In genomic region chr10:125225051-125225450, GRCh38 we compare ENCODE assay signal across 22 cellular contexts.
"Had no signal": no experiment of that assay in that cellular context is flagged by ENCODE, and none has a peak within 500 bp of the region (broad histone marks: within the 10 kb centered on the region; RNA-seq: fewer than 3 reads in every experiment).

No MANE protein-coding gene starts in this region.

- H3K9ac ChIP-seq: KMS-11, SK-N-SH had no signal

- H3K9me3 ChIP-seq: SK-N-SH had no signal

- DNase-seq: Kasumi-1, MM.1S, NCI-H1092 treated with DMSO at 0.1 percent for 48 hours, NCI-H1436, NCI-H187, NCI-H2029, NCI-H2081 treated with DMSO at 0.1 percent for 48 hours, NCI-H2171, NCI-H226, NCI-H446, NCI-H510A, NCI-H524 treated with DMSO at 0.1 percent for 48 hours, NCI-H69, NCI-H774, PC-3, SHP77, SK-N-SH, SW 1271 had no signal

- H3K9me2 ChIP-seq: SK-N-SH had no signal

- ATAC-seq: PC-3 had no signal

- FAIRE-seq: HTR-8/SVneo had no signal

- H3K27ac ChIP-seq: HL-60, KMS-11, RWPE1 had no signal

- H3K4me2 ChIP-seq: KMS-11, SK-N-SH had no signal
